Comparison of ENCODE assay signal across 14 cellular contexts in the genomic region with DNA sequence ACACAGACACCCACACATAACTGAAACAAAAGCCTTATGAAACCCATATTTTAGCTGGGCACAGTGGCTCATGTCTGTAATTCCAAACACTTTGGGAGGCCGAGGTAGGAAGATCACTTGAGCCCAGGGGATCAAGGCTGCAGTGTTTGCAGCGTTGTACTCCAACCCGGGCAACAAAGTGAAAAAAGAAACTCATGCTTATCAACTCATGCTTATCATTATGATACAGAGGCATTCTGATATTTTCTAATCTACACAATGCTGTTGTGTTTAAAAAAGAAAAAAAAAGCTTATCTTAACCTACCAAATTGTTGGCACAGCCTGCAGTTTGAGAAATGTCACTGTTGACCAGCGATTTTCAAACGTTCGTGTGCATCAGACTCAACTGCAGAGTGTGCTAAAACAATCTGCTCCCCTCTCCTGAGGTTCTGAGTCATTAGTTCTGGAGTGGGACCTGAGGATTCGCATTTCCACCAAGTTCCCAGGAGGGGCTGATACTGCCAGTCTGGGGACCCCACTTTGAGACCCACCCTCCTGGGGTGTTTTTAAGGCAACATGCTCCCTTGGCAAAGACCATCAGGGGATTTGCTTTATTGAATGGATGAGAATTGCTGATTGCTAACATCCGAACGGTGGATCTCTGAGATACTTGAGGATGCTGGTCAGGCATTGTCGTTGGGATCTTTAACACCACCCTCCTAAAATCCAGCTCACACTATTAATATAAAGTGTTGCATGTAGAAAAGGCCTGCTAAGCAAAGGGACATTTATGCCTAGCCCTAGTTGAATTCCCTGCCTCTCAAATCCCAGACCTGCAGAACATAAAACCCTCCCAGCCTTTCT. TPM values are rescaled to one million over a fixed set of nuclear protein-coding genes. Genes with fewer than 3 reads are reported as not detected.
DNase-seq lines count a peak whose midpoint lies in the region; ATAC-seq, FAIRE-seq and TF ChIP-seq lines count a peak whose summit lies in the region.
"Had no signal": no experiment of that assay in that cellular context is flagged by ENCODE, and none has a peak within 500 bp of the region (broad histone marks: within the 10 kb centered on the region; RNA-seq: fewer than 3 reads in every experiment).

No MANE protein-coding gene starts in this region.

- DNase-seq in GM03348 (ENCODE audit: low spot score) (peak; percentile 2), astrocyte (ENCODE audit: low read depth) (peak; percentile 67), endothelial cell (ENCODE audit: low spot score) (no peak), G401 (ENCODE audit: low spot score) (no peak), KG1 (lab: John Stamatoyannopoulos, UW) (no peak)
- DNase-seq: activated T-cell treated with anti-CD3 and anti-CD28 coated beads, Interleukin-2, amount 50 U/mL, for 1 hour; glutamatergic neuron; naive thymus-derived CD8-positive, alpha-beta T cell; NCI-H1694; stimulated activated CD4-positive, alpha-beta T cell treated with anti-CD3 and anti-CD28 coated beads, Interleukin-4, amount 100 ng/mL, for 24 hours had no signal

- H3K27me3 Mint-ChIP-seq in astrocyte (ENCODE audit: low read depth, unreplicated experiment) = no peaks in the 10 kb centered on the region
- H3K27me3 Mint-ChIP-seq in endothelial cell (ENCODE audit: unreplicated experiment) = peaks cover 7% of the 10 kb centered on the region
- H3K27me3 Mint-ChIP-seq: naive thymus-derived CD8-positive, alpha-beta T cell had no signal

- H3K4me2 ChIP-seq in astrocyte (ENCODE audit: low read length) = peak overlapping the region; percentile 57

- no peak for ATAC-seq in GM18907 (IDR thresholded peaks at IDR 0.05; ENCODE audit: unreplicated experiment)
- ATAC-seq: naive thymus-derived CD8-positive, alpha-beta T cell had no signal

- in situ Hi-C loops in G401 (cut with HindIII; ENCODE audit: low sequenced_read_pairs) = no loop called here

- peaks cover 46% of the 10 kb centered on the region for H4K20me1 ChIP-seq in astrocyte (ENCODE audit: insufficient read depth, low read length)

- no peaks in the 10 kb centered on the region for H3K36me3 ChIP-seq in astrocyte (ENCODE audit: insufficient read depth, low read length)

- H3K9ac ChIP-seq in astrocyte (ENCODE audit: low read length) = peak overlapping the region; percentile 10

- H3K4me3 Mint-ChIP-seq in astrocyte (ENCODE audit: unreplicated experiment) (no peak overlapping the region), endothelial cell (ENCODE audit: unreplicated experiment) (no peak overlapping the region)
- H3K4me3 Mint-ChIP-seq: naive thymus-derived CD8-positive, alpha-beta T cell had no signal

- no peaks in the 10 kb centered on the region for H3K27me3 ChIP-seq in astrocyte (ENCODE audit: insufficient read depth, low read length)
- no peaks in the 10 kb centered on the region for H3K27me3 ChIP-seq in layer of hippocampus (ENCODE audit: control insufficient read depth, insufficient read depth, low read length)

- peaks cover 3% of the 10 kb centered on the region for H3K36me3 Mint-ChIP-seq in astrocyte (ENCODE audit: low read depth, unreplicated experiment)
- no peaks in the 10 kb centered on the region for H3K36me3 Mint-ChIP-seq in endothelial cell (ENCODE audit: low read depth, unreplicated experiment)
- H3K36me3 Mint-ChIP-seq: naive thymus-derived CD8-positive, alpha-beta T cell had no signal

- H3K9me3 Mint-ChIP-seq in astrocyte (ENCODE audit: unreplicated experiment) (no peaks in the 10 kb centered on the region), endothelial cell (ENCODE audit: unreplicated experiment) (no peaks in the 10 kb centered on the region)
- H3K9me3 Mint-ChIP-seq: naive thymus-derived CD8-positive, alpha-beta T cell had no signal

- H3K27ac Mint-ChIP-seq in astrocyte (ENCODE audit: unreplicated experiment) = peak overlapping the region; percentile 34
- H3K27ac Mint-ChIP-seq in endothelial cell (ENCODE audit: unreplicated experiment) = no peak overlapping the region
- H3K27ac Mint-ChIP-seq: naive thymus-derived CD8-positive, alpha-beta T cell had no signal

- H3K4me1 ChIP-seq in astrocyte (ENCODE audit: insufficient read depth, low read length) = peaks cover 57% of the 10 kb centered on the region

- TF ChIP-seq CTCF in astrocyte (IDR thresholded peaks at IDR 0.05; ENCODE audit: insufficient read depth, low read depth, low read length) (no peak), endothelial cell (IDR thresholded peaks at IDR 0.05; ENCODE audit: unreplicated experiment) (no peak)

- H3K79me2 ChIP-seq in astrocyte (ENCODE audit: insufficient read depth, low read length) = peaks cover 69% of the 10 kb centered on the region

- H3K4me3 ChIP-seq in astrocyte (ENCODE audit: insufficient read depth, low read depth, low read length) (no peak overlapping the region), skin epidermis (no peak overlapping the region)

- H3K27ac ChIP-seq in astrocyte (ENCODE audit: low read depth, low read length) (no peak overlapping the region), layer of hippocampus (ENCODE audit: low read depth, low read length) (peak overlapping the region; percentile 96), skin epidermis (peak overlapping the region in 11 of 21 experiments; percentile 35 to 76 (median 47))
- H3K27ac ChIP-seq: VCaP had no signal

- H3K4me1 Mint-ChIP-seq in astrocyte (ENCODE audit: low read depth, unreplicated experiment) (peaks cover 67% of the 10 kb centered on the region), endothelial cell (ENCODE audit: unreplicated experiment) (peaks cover 23% of the 10 kb centered on the region)

- H3K9me3 ChIP-seq in astrocyte (ENCODE audit: insufficient read depth, low read depth, low read length) = no peaks in the 10 kb centered on the region

- no peak overlapping the region for H2AFZ ChIP-seq in astrocyte (ENCODE audit: low read depth, low read length)

- FAIRE-seq in astrocyte (lab: Jason Lieb, UNC) = no peak

RNA-seq across cellular contexts. Expression of gene CHST3, which starts 16.2 kb away (rescaled TPM):
- total RNA-seq in astrocyte (42.9 and 43.5 TPM in 2 replicates), endothelial cell (ENCODE audit: unreplicated experiment) (3.8 TPM)
- total RNA-seq in G401 (2014; rRNA removed; shearing (Covaris generic)) = 26.6 and 29.9 TPM in 2 replicates
- total RNA-seq: naive thymus-derived CD8-positive, alpha-beta T cell had no signal

Comparison
In these comparisons a context has a peak if more than half of its experiments do, and no peak if none do; other contexts are left out.
1. DNase-seq: peak in GM03348 (single experiment) and astrocyte (single experiment); none in endothelial cell (single experiment), G401 (single experiment) and KG1 (single experiment).